Comparison of ENCODE assay signal across 30 cellular contexts in genomic region chr19:20307127-20307526, GRCh38.
"Had no signal": no experiment of that assay in that cellular context is flagged by ENCODE, and none has a peak within 500 bp of the region (broad histone marks: within the 10 kb centered on the region; RNA-seq: fewer than 3 reads in every experiment).

No MANE protein-coding gene starts in this region.

- H3K9me3 Mint-ChIP-seq: activated CD4-positive, alpha-beta memory T cell treated with anti-CD3 and anti-CD28 coated beads for 36 hours; activated naive CD4-positive, alpha-beta T cell treated with anti-CD3 and anti-CD28 coated beads for 36 hours; activated naive CD4-positive, alpha-beta T cell treated with anti-CD3 and anti-CD28 coated beads, Interleukin-2, amount 50 U/mL, for 24 hours; central memory CD8-positive, alpha-beta T cell had no signal

- H3K27me3 Mint-ChIP-seq: activated B cell treated with CpG ODN at 0.5 μM for 24 hours; activated CD4-positive, alpha-beta memory T cell treated with anti-CD3 and anti-CD28 coated beads for 36 hours; activated CD4-positive, alpha-beta T cell treated with anti-CD3 and anti-CD28 coated beads for 36 hours; activated CD4-positive, alpha-beta T cell treated with anti-CD3 and anti-CD28 coated beads, Interleukin-2, amount 10 ng/mL, durations not matched to agents 24 days and 14 days; activated CD8-positive, alpha-beta memory T cell treated with anti-CD3 and anti-CD28 coated beads, Interleukin-2, amount 10 ng/mL, durations not matched to agents 7 days and 5 days; activated naive CD8-positive, alpha-beta T cell treated with anti-CD3 and anti-CD28 coated beads, Interleukin-2, amount 50 U/mL, for 24 hours; brain; dendritic cell treated with granulocyte-macrophage colony-stimulating factor and Interleukin-4, amounts not matched to agents 40 ng/mL and 50 ng/mL, for 4 days had no signal

- H3K27ac Mint-ChIP-seq: activated B cell treated with CpG ODN at 0.5 μM for 24 hours; activated CD4-positive, alpha-beta memory T cell treated with anti-CD3 and anti-CD28 coated beads for 36 hours; activated CD4-positive, alpha-beta T cell treated with anti-CD3 and anti-CD28 coated beads for 36 hours; activated CD4-positive, alpha-beta T cell treated with anti-CD3 and anti-CD28 coated beads, Interleukin-2, amount 10 ng/mL, durations not matched to agents 24 days and 14 days; activated CD8-positive, alpha-beta memory T cell treated with anti-CD3 and anti-CD28 coated beads, Interleukin-2, amount 10 ng/mL, durations not matched to agents 7 days and 5 days; activated CD8-positive, alpha-beta T cell treated with anti-CD3 and anti-CD28 coated beads, Interleukin-2, amount 10 ng/mL, durations not matched to agents 7 days and 5 days; activated naive CD4-positive, alpha-beta T cell treated with anti-CD3 and anti-CD28 coated beads for 36 hours; activated naive CD4-positive, alpha-beta T cell treated with anti-CD3 and anti-CD28 coated beads, Interleukin-2, amount 50 U/mL, for 24 hours; activated naive CD8-positive, alpha-beta T cell treated with anti-CD3 and anti-CD28 coated beads for 36 hours; activated naive CD8-positive, alpha-beta T cell treated with anti-CD3 and anti-CD28 coated beads, Interleukin-2, amount 50 U/mL, for 24 hours; activated T-helper 1 cell treated with anti-CD3 and anti-CD28 coated beads, Interleukin-12 subunit alpha, Interleukin-12 subunit beta, Interleukin-2, Interleukin-4 antibody, amounts not matched to agents 30 ng/mL and 10 ng/mL and 1 ng/mL, durations not matched to agents 14 hours and 24 hours and 36 hours; activated T-helper 2 cell treated with anti-CD3 and anti-CD28 coated beads, Interferon-gamma antibody, Interleukin-2, Interleukin-4, amounts not matched to agents 10 μg/mL and 5 μg/mL and 100 μg/mL, durations not matched to agents 14 hours and 24 hours and 36 hours; brain; dendritic cell treated with granulocyte-macrophage colony-stimulating factor and Interleukin-4, amounts not matched to agents 40 ng/mL and 50 ng/mL, for 4 days; endodermal cell had no signal

- DNase-seq: activated B cell treated with CpG ODN at 0.5 μM for 24 hours; activated CD4-positive, alpha-beta memory T cell treated with anti-CD3 and anti-CD28 coated beads for 36 hours; activated CD4-positive, alpha-beta T cell treated with anti-CD3 and anti-CD28 coated beads for 36 hours; activated CD4-positive, alpha-beta T cell treated with anti-CD3 and anti-CD28 coated beads, Interleukin-2, amount 10 ng/mL, durations not matched to agents 24 days and 14 days; activated CD4-positive, CD25-positive, alpha-beta regulatory T cell treated with anti-CD3 and anti-CD28 coated beads, Interleukin-2, amount 50 U/mL, for 72 hours; activated CD8-positive, alpha-beta memory T cell treated with anti-CD3 and anti-CD28 coated beads, Interleukin-2, amount 10 ng/mL, durations not matched to agents 7 days and 5 days; activated CD8-positive, alpha-beta memory T cell treated with anti-CD3 and anti-CD28 coated beads, Interleukin-2, amount 50 U/mL, for 4 hours; activated CD8-positive, alpha-beta T cell treated with anti-CD3 and anti-CD28 coated beads, Interleukin-2, amount 10 ng/mL, durations not matched to agents 7 days and 5 days; activated effector memory CD4-positive, alpha-beta T cell treated with anti-CD3 and anti-CD28 coated beads, Interleukin-2, amount 50 U/mL, for 16 hours; activated naive CD4-positive, alpha-beta T cell treated with anti-CD3 and anti-CD28 coated beads for 36 hours; activated naive CD8-positive, alpha-beta T cell treated with anti-CD3 and anti-CD28 coated beads for 36 hours; activated naive CD8-positive, alpha-beta T cell treated with anti-CD3 and anti-CD28 coated beads, Interleukin-2, amount 50 U/mL, for 24 hours; activated T-cell treated with anti-CD3 and anti-CD28 coated beads, Interleukin-2, amount 50 U/mL, for 1 hour; activated T-cell treated with anti-CD3 and anti-CD28 coated beads, Interleukin-2, amount 50 U/mL, for 48 hours; adrenal gland; amygdala; aorta; dorsolateral prefrontal cortex; effector memory CD4-positive, alpha-beta T cell; endodermal cell; foreskin fibroblast; head of caudate nucleus; T-helper 2 cell had no signal

- H3K4me1 Mint-ChIP-seq: activated B cell treated with CpG ODN at 0.5 μM for 24 hours; activated CD4-positive, alpha-beta T cell treated with anti-CD3 and anti-CD28 coated beads for 36 hours; activated CD4-positive, alpha-beta T cell treated with anti-CD3 and anti-CD28 coated beads, Interleukin-2, amount 10 ng/mL, durations not matched to agents 24 days and 14 days; activated CD8-positive, alpha-beta memory T cell treated with anti-CD3 and anti-CD28 coated beads, Interleukin-2, amount 10 ng/mL, durations not matched to agents 7 days and 5 days; activated naive CD4-positive, alpha-beta T cell treated with anti-CD3 and anti-CD28 coated beads, Interleukin-2, amount 50 U/mL, for 24 hours; activated naive CD8-positive, alpha-beta T cell treated with anti-CD3 and anti-CD28 coated beads for 36 hours; activated naive CD8-positive, alpha-beta T cell treated with anti-CD3 and anti-CD28 coated beads, Interleukin-2, amount 50 U/mL, for 24 hours; brain; central memory CD8-positive, alpha-beta T cell had no signal

- FAIRE-seq: frontal cortex had no signal

- H3K4me3 Mint-ChIP-seq: activated B cell treated with CpG ODN at 0.5 μM for 24 hours; activated CD4-positive, alpha-beta memory T cell treated with anti-CD3 and anti-CD28 coated beads for 36 hours; activated CD4-positive, alpha-beta T cell treated with anti-CD3 and anti-CD28 coated beads for 36 hours; activated CD4-positive, alpha-beta T cell treated with anti-CD3 and anti-CD28 coated beads, Interleukin-2, amount 10 ng/mL, durations not matched to agents 24 days and 14 days; activated CD8-positive, alpha-beta memory T cell treated with anti-CD3 and anti-CD28 coated beads, Interleukin-2, amount 10 ng/mL, durations not matched to agents 7 days and 5 days; activated CD8-positive, alpha-beta T cell treated with anti-CD3 and anti-CD28 coated beads, Interleukin-2, amount 10 ng/mL, durations not matched to agents 7 days and 5 days; activated naive CD4-positive, alpha-beta T cell treated with anti-CD3 and anti-CD28 coated beads for 36 hours; activated naive CD4-positive, alpha-beta T cell treated with anti-CD3 and anti-CD28 coated beads, Interleukin-2, amount 50 U/mL, for 24 hours; activated naive CD8-positive, alpha-beta T cell treated with anti-CD3 and anti-CD28 coated beads for 36 hours; activated naive CD8-positive, alpha-beta T cell treated with anti-CD3 and anti-CD28 coated beads, Interleukin-2, amount 50 U/mL, for 24 hours; activated T-helper 1 cell treated with anti-CD3 and anti-CD28 coated beads, Interleukin-12 subunit alpha, Interleukin-12 subunit beta, Interleukin-2, Interleukin-4 antibody, amounts not matched to agents 30 ng/mL and 10 ng/mL and 1 ng/mL, durations not matched to agents 14 hours and 24 hours and 36 hours; brain; central memory CD8-positive, alpha-beta T cell; dendritic cell treated with granulocyte-macrophage colony-stimulating factor and Interleukin-4, amounts not matched to agents 40 ng/mL and 50 ng/mL, for 4 days; endodermal cell had no signal

- H3K36me3 Mint-ChIP-seq: activated CD4-positive, alpha-beta memory T cell treated with anti-CD3 and anti-CD28 coated beads for 36 hours; activated CD8-positive, alpha-beta memory T cell treated with anti-CD3 and anti-CD28 coated beads, Interleukin-2, amount 10 ng/mL, durations not matched to agents 7 days and 5 days; activated naive CD4-positive, alpha-beta T cell treated with anti-CD3 and anti-CD28 coated beads, Interleukin-2, amount 50 U/mL, for 24 hours; activated naive CD8-positive, alpha-beta T cell treated with anti-CD3 and anti-CD28 coated beads for 36 hours; brain had no signal
